17 cellular contexts compared by ENCODE assay signal in the genomic region with DNA sequence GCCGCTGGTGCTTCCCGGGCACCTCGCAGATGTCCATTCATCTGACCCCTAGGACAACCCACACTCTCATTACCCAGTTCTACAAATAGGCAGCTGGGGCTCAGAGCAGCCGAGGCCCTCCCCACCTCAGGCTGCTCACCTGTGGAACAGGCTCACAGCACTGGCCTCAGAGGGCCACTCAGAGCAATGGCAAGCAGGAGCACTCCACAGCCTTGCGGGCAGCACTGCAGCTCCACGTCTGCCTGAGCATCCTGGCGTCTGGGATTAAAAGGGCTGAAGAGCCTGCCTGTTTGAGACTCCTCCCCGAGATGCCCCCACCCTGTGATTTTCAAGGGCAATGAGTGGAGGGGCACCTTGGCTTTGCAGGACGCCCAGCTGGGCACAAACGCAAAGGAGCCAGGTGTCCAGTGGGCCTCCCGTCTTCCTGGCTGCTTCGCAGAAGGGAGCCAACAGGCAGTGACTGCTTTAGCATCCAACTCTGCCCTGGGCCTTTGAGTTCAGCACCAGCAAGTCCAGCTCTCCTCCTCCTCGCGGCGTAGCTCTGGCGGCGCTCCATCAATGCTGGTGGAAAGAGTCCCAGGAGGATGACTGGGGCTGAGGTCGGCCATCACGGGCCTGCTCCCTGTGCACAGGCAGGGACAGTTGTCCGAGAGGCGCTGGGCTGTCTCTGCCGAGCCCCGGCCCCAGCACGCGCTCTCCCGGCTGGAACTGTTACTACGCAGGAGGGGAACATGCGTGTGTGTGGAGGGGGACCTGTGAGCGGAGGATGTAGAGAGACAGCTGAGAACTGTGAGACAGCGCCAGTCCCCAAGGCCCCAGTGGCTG.
DNase-seq lines count a peak whose midpoint lies in the region; ATAC-seq, FAIRE-seq and TF ChIP-seq lines count a peak whose summit lies in the region.
"Had no signal": no experiment of that assay in that cellular context is flagged by ENCODE, and none has a peak within 500 bp of the region (broad histone marks: within the 10 kb centered on the region; RNA-seq: fewer than 3 reads in every experiment).

No MANE protein-coding gene starts in this region.

- no peak overlapping the region for H3K27ac ChIP-seq in K562 (ENCODE audit: extremely low read depth, low read depth, low read length)
- H3K27ac ChIP-seq: C4-2B, thoracic aorta had no signal

- no peak overlapping the region for H3K9ac ChIP-seq in K562 (ENCODE audit: insufficient read depth in 1 of 2, low read depth in 2 of 2, low read length in 2 of 2)

- CTCF ChIA-PET in K562 (lab: Yijun Ruan, JAX; ENCODE audit: low intra/inter-chr PET ratio): no interaction called here

- no peak for TF ChIP-seq EP300 in K562 (IDR thresholded peaks at IDR 0.05; ENCODE audit: low read length)

- POLR2A ChIA-PET in K562 (lab: Yijun Ruan, JAX): no interaction called here

- H3K4me1 Mint-ChIP-seq in stimulated activated memory B cell treated with anti-CD40 and anti-IgM and Interleukin-4, amounts not matched to agents 10 μg/mL and 1 μg/mL and 100 μg/mL, for 72 hours: no peaks in the 10 kb centered on the region

- no peak for TF ChIP-seq RAD21 in K562 (CRISPR knock-in tag; conservative IDR thresholded peaks at IDR 0.05 in 1 of 2, IDR thresholded peaks at IDR 0.05 in 1 of 2)

- no peaks in the 10 kb centered on the region for H3K9me1 ChIP-seq in K562 (ENCODE audit: control insufficient read depth, insufficient read depth, low read length)

- H3K9me3 ChIP-seq in K562 (replicated peaks; ENCODE audit: control insufficient read depth, insufficient read depth, low read depth, low read length): no peaks in the 10 kb centered on the region
- H3K9me3 ChIP-seq: thoracic aorta had no signal

- H3K4me2 ChIP-seq in K562 (ENCODE audit: insufficient read depth, low read length): no peak overlapping the region

- no peak for TF ChIP-seq POLR2A in K562 (conservative IDR thresholded peaks at IDR 0.05)

- no TSS peak for BruUV-seq in K562 (replicated peaks; lab: Mats Ljungman, UMichigan)

- no peak for FAIRE-seq in K562 (lab: Jason Lieb, UNC)

- peaks cover 0 to 36% of the 10 kb centered on the region in 2 experiments; a peak in 3 of 5 replicates for H3K27me3 ChIP-seq in K562 (ENCODE audit: control insufficient read depth in 2 of 2, insufficient read depth in 2 of 2, low read length in 2 of 2)

- no peaks in the 10 kb centered on the region for H3K4me1 ChIP-seq in K562 (replicated peaks in 1 of 2; ENCODE audit: control insufficient read depth in 2 of 2, insufficient read depth in 2 of 2, low read length in 2 of 2)

- ATAC-seq in K562: peak; percentile 57
- peak; percentile 29 for ATAC-seq in stimulated activated memory B cell treated with anti-CD40 and anti-IgM and Interleukin-4, amounts not matched to agents 10 μg/mL and 1 μg/mL and 100 μg/mL, for 72 hours
- ATAC-seq in GM19328 (IDR thresholded peaks at IDR 0.05; ENCODE audit: unreplicated experiment): no peak
- no peak for ATAC-seq in HG02973 (IDR thresholded peaks at IDR 0.05; ENCODE audit: unreplicated experiment)
- ATAC-seq: naive thymus-derived CD4-positive, alpha-beta T cell had no signal

- in situ Hi-C loops in K562 (cut with MboI): no loop called here

- intact Hi-C loops in K562 (cut with micrococcal nuclease): no loop called here

- H3K79me2 ChIP-seq in K562 (ENCODE audit: control insufficient read depth, insufficient read depth, low read length): no peaks in the 10 kb centered on the region

- H4K20me1 ChIP-seq in K562 (replicated peaks; ENCODE audit: control insufficient read depth, insufficient read depth, low read length): no peaks in the 10 kb centered on the region

- H3K27ac Mint-ChIP-seq in stimulated activated memory B cell treated with anti-CD40 and anti-IgM and Interleukin-4, amounts not matched to agents 10 μg/mL and 1 μg/mL and 100 μg/mL, for 72 hours: no peak overlapping the region
- H3K27ac Mint-ChIP-seq: activated naive CD8-positive, alpha-beta T cell; activated T-cell treated with anti-CD3 and anti-CD28 coated beads, Interleukin-2, amount 50 U/mL, for 24 hours; naive thymus-derived CD4-positive, alpha-beta T cell had no signal

- TF ChIP-seq CTCF in K562 (IDR thresholded peaks at IDR 0.05 in 2 of 3, conservative IDR thresholded peaks at IDR 0.05 in 1 of 3; ENCODE audit: insufficient read depth in 2 of 3, low read depth in 1 of 3, low read length in 3 of 3): no peak

- H3K36me3 ChIP-seq in K562 (ENCODE audit: control insufficient read depth, insufficient read depth, low read length): no peaks in the 10 kb centered on the region
- H3K36me3 ChIP-seq: thoracic aorta had no signal

- H3K27me3 Mint-ChIP-seq in stimulated activated memory B cell treated with anti-CD40 and anti-IgM and Interleukin-4, amounts not matched to agents 10 μg/mL and 1 μg/mL and 100 μg/mL, for 72 hours: peaks cover 43% of the 10 kb centered on the region
- H3K27me3 Mint-ChIP-seq: activated naive CD8-positive, alpha-beta T cell; activated T-cell treated with anti-CD3 and anti-CD28 coated beads, Interleukin-2, amount 50 U/mL, for 24 hours had no signal

- no peak overlapping the region for H3K4me3 ChIP-seq in K562
- H3K4me3 ChIP-seq: thoracic aorta had no signal

- 5% methylated on average over 14 of the region's 30 CpGs for WGBS in K562 (ENCODE audit: insufficient coverage, low coverage, missing lambda C conversion rate)

- H2AFZ ChIP-seq in K562 (ENCODE audit: low read depth, low read length): no peak overlapping the region

- no peak overlapping the region for H3K4me3 Mint-ChIP-seq in stimulated activated memory B cell treated with anti-CD40 and anti-IgM and Interleukin-4, amounts not matched to agents 10 μg/mL and 1 μg/mL and 100 μg/mL, for 72 hours
- H3K4me3 Mint-ChIP-seq: activated naive CD8-positive, alpha-beta T cell; activated T-cell treated with anti-CD3 and anti-CD28 coated beads, Interleukin-2, amount 50 U/mL, for 24 hours; naive thymus-derived CD4-positive, alpha-beta T cell had no signal

- DNase-seq in K562 (ENCODE audit: extremely low read depth in 1 of 4, low spot score in 3 of 4) (peak in 1 of 4 experiments; percentile 13), globus pallidus (ENCODE audit: low spot score) (peak; percentile 58), midbrain (lab: John Stamatoyannopoulos, UW) (peak; percentile 68), HT-29 (ENCODE audit: low spot score) (no peak)
- DNase-seq: activated CD4-positive, alpha-beta T cell treated with anti-CD3 and anti-CD28 coated beads, Interleukin-2, amount 50 U/mL, for 48 hours; activated T-cell treated with anti-CD3 and anti-CD28 coated beads, Interleukin-2, amount 50 U/mL, for 24 hours; DMS79; effector CD8-positive, alpha-beta T cell; NCI-H2081 treated with DMSO at 0.1 percent for 48 hours; stimulated activated CD4-positive, alpha-beta T cell treated with anti-CD3 and anti-CD28 coated beads, Interleukin-2, amount 100 ng/mL, for 48 hours had no signal

- peaks cover 7% of the 10 kb centered on the region for H3K9me3 Mint-ChIP-seq in stimulated activated memory B cell treated with anti-CD40 and anti-IgM and Interleukin-4, amounts not matched to agents 10 μg/mL and 1 μg/mL and 100 μg/mL, for 72 hours
- H3K9me3 Mint-ChIP-seq: activated T-cell treated with anti-CD3 and anti-CD28 coated beads, Interleukin-2, amount 50 U/mL, for 24 hours had no signal

- no peaks in the 10 kb centered on the region for H3K36me3 Mint-ChIP-seq in stimulated activated memory B cell treated with anti-CD40 and anti-IgM and Interleukin-4, amounts not matched to agents 10 μg/mL and 1 μg/mL and 100 μg/mL, for 72 hours
- H3K36me3 Mint-ChIP-seq: activated naive CD8-positive, alpha-beta T cell; naive thymus-derived CD4-positive, alpha-beta T cell had no signal

TF ChIP-seq in K562, 482 proteins besides CTCF, POLR2A, EP300 and RAD21 (continues in another document):
- TF ChIP-seq, protein P1, sequence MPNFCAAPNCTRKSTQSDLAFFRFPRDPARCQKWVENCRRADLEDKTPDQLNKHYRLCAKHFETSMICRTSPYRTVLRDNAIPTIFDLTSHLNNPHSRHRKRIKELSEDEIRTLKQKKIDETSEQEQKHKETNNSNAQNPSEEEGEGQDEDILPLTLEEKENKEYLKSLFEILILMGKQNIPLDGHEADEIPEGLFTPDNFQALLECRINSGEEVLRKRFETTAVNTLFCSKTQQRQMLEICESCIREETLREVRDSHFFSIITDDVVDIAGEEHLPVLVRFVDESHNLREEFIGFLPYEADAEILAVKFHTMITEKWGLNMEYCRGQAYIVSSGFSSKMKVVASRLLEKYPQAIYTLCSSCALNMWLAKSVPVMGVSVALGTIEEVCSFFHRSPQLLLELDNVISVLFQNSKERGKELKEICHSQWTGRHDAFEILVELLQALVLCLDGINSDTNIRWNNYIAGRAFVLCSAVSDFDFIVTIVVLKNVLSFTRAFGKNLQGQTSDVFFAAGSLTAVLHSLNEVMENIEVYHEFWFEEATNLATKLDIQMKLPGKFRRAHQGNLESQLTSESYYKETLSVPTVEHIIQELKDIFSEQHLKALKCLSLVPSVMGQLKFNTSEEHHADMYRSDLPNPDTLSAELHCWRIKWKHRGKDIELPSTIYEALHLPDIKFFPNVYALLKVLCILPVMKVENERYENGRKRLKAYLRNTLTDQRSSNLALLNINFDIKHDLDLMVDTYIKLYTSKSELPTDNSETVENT (CRISPR knock-in tag; IDR thresholded peaks at IDR 0.05): no peak
- TF ChIP-seq CBFA2T3 (IDR thresholded peaks at IDR 0.05) (no peak), ESRRB (CRISPR knock-in tag; IDR thresholded peaks at IDR 0.05; ENCODE audit: borderline replicate concordance) (no peak), FIP1L1 (IDR thresholded peaks at IDR 0.05; ENCODE audit: low read depth, low read length, poor library complexity, severe bottlenecking) (no peak), NCOR1 (IDR thresholded peaks at IDR 0.05) (no peak), SMARCE1 (IDR thresholded peaks at IDR 0.05) (no peak), ZNF79 (CRISPR knock-in tag; IDR thresholded peaks at IDR 0.05; ENCODE audit: low read depth) (no peak), PYGO2 (tag; IDR thresholded peaks at IDR 0.05) (no peak), PTRF (tag; IDR thresholded peaks at IDR 0.05) (no peak), MIER1 (IDR thresholded peaks at IDR 0.05; ENCODE audit: low read depth) (no peak), LARP7 (IDR thresholded peaks at IDR 0.05) (no peak), SRSF3 (IDR thresholded peaks at IDR 0.05; ENCODE audit: insufficient read depth, low read length) (no peak)
- TF ChIP-seq, protein P2, sequence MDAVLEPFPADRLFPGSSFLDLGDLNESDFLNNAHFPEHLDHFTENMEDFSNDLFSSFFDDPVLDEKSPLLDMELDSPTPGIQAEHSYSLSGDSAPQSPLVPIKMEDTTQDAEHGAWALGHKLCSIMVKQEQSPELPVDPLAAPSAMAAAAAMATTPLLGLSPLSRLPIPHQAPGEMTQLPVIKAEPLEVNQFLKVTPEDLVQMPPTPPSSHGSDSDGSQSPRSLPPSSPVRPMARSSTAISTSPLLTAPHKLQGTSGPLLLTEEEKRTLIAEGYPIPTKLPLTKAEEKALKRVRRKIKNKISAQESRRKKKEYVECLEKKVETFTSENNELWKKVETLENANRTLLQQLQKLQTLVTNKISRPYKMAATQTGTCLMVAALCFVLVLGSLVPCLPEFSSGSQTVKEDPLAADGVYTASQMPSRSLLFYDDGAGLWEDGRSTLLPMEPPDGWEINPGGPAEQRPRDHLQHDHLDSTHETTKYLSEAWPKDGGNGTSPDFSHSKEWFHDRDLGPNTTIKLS (IDR thresholded peaks at IDR 0.05; ENCODE audit: borderline replicate concordance, low read depth): no peak

Comparison
In these comparisons a context has a peak if more than half of its experiments do, and no peak if none do; other contexts are left out.
1. ATAC-seq: peak in K562 (single experiment) and stimulated activated memory B cell treated with anti-CD40 and anti-IgM and Interleukin-4, amounts not matched to agents 10 μg/mL and 1 μg/mL and 100 μg/mL, for 72 hours (single experiment); none in GM19328 (single experiment) and HG02973 (single experiment).